1 cellular context compared by ENCODE assay signal in genomic region chr7:121046893-121047468, GRCh38.
TF ChIP-seq lines count a peak whose summit lies in the region.

No MANE protein-coding gene starts in this region.

TF ChIP-seq in K562, 482 proteins besides CTCF, POLR2A, EP300 and RAD21 (continued from another document and continues in another):
- TF ChIP-seq MLLT1 (IDR thresholded peaks at IDR 0.05) (no peak; a peak in 1 of 4 replicates), GATA2 (CRISPR knock-in tag; IDR thresholded peaks at IDR 0.05) (peak; percentile 77), HCFC1 (IDR thresholded peaks at IDR 0.05; ENCODE audit: low read depth, low read length) (no peak), ZNF77 (CRISPR knock-in tag; IDR thresholded peaks at IDR 0.05) (no peak), ZNF197 (CRISPR knock-in tag; IDR thresholded peaks at IDR 0.05; ENCODE audit: low read depth) (peak; percentile 69; the same call in 1 of the 2 replicates), ZFX (CRISPR knock-in tag; IDR thresholded peaks at IDR 0.05) (no peak), AFF4 (CRISPR knock-in tag; IDR thresholded peaks at IDR 0.05) (no peak), CSDE1 (IDR thresholded peaks at IDR 0.05) (no peak), MECOM (CRISPR knock-in tag; IDR thresholded peaks at IDR 0.05) (peak; percentile 81; the same call in 1 of the 2 replicates), KAT2B (IDR thresholded peaks at IDR 0.05; ENCODE audit: low read depth, low read length) (no peak), NFRKB (IDR thresholded peaks at IDR 0.05; ENCODE audit: low read depth) (no peak), ARID3B (CRISPR knock-in tag; IDR thresholded peaks at IDR 0.05; ENCODE audit: borderline replicate concordance) (no peak), MBD2 (IDR thresholded peaks at IDR 0.05; ENCODE audit: borderline replicate concordance, low read depth) (no peak), HSF4 (CRISPR knock-in tag; IDR thresholded peaks at IDR 0.05; ENCODE audit: borderline replicate concordance) (peak; percentile 80; the same call in 1 of the 2 replicates), ZKSCAN8 (CRISPR knock-in tag; IDR thresholded peaks at IDR 0.05) (peak; percentile 53; the same call in 1 of the 2 replicates), NR0B1 (IDR thresholded peaks at IDR 0.05; ENCODE audit: partially characterized antibody) (no peak), TAF1 (IDR thresholded peaks at IDR 0.05; ENCODE audit: control insufficient read depth, extremely low read depth, insufficient read depth, low read length, severe bottlenecking) (no peak), MBD1 (CRISPR knock-in tag; IDR thresholded peaks at IDR 0.05) (no peak), TAL1 (IDR thresholded peaks at IDR 0.05) (peak; percentile 85), LCOR (CRISPR knock-in tag; IDR thresholded peaks at IDR 0.05) (no peak), ZNF165 (CRISPR knock-in tag; IDR thresholded peaks at IDR 0.05; ENCODE audit: borderline replicate concordance) (no peak), BCLAF1 (IDR thresholded peaks at IDR 0.05; ENCODE audit: borderline replicate concordance in 1 of 2, control insufficient read depth in 1 of 2, low read depth in 2 of 2, low read length in 1 of 2) (no peak), ZNF79 (CRISPR knock-in tag; IDR thresholded peaks at IDR 0.05; ENCODE audit: low read depth) (no peak), CBFA2T2 (conservative IDR thresholded peaks at IDR 0.05) (no peak), U2AF2 (optimal IDR thresholded peaks at IDR 0.05; ENCODE audit: low read depth, low read length) (no peak), ZNF311 (CRISPR knock-in tag; IDR thresholded peaks at IDR 0.05) (no peak), PREB (CRISPR knock-in tag; IDR thresholded peaks at IDR 0.05) (no peak), ZNF584 (CRISPR knock-in tag; IDR thresholded peaks at IDR 0.05; ENCODE audit: low read depth) (no peak), ZNF717 (CRISPR knock-in tag; IDR thresholded peaks at IDR 0.05) (no peak), TRIM28 (IDR thresholded peaks at IDR 0.05) (no peak), ZNF436 (CRISPR knock-in tag; IDR thresholded peaks at IDR 0.05) (no peak), ZSCAN29 (IDR thresholded peaks at IDR 0.05) (no peak), ZNF75A (CRISPR knock-in tag; IDR thresholded peaks at IDR 0.05) (no peak; the same call in 1 of the 2 replicates), CGGBP1 (CRISPR knock-in tag; IDR thresholded peaks at IDR 0.05) (0 out of 2 replicates have a peak, but pooled peaks have one; percentile 21), ZBTB40 (IDR thresholded peaks at IDR 0.05) (peak; percentile 59; the same call in 1 of the 2 replicates), ZBTB40 (CRISPR knock-in tag; IDR thresholded peaks at IDR 0.05) (no peak)
